In genomic region chr10:89428873-89429272, GRCh38 we compare ENCODE assay signal across 31 cellular contexts. TPM values are rescaled to one million over a fixed set of nuclear protein-coding genes. Genes with fewer than 3 reads are reported as not detected.
A peak's percentile ranks its signal among the peaks of the same experiment; 100 is the strongest.
DNase-seq lines count a peak whose midpoint lies in the region; ATAC-seq and TF ChIP-seq lines count a peak whose summit lies in the region.
"Had no signal": no experiment of that assay in that cellular context is flagged by ENCODE, and none has a peak within 500 bp of the region (broad histone marks: within the 10 kb centered on the region; RNA-seq: fewer than 3 reads in every experiment).

No MANE protein-coding gene starts in this region.

- in situ Hi-C loops in ACHN (cut with HindIII; ENCODE audit: low pct_ligation_motif_present, low pct_unique_long_range_greater_than_20kb, low sequenced_read_pairs): no loop called here

- ATAC-seq in heart right ventricle: peak in 6 of 8 donors; percentile 39 to 85 (median 63)
- ATAC-seq: activated T-helper 17 cell treated with anti-CD3 and anti-CD28 coated beads, Interleukin-2, amount 50 U/mL, for 72 hours; Panc1; stimulated activated naive CD8-positive, alpha-beta T cell treated with anti-CD3 and anti-CD28 coated beads, Interleukin-15, Interleukin-2, amounts not matched to agents 100 U/mL and 50 U/mL, for 24 hours; upper lobe of right lung had no signal

- no peak for TF ChIP-seq CTCF in heart right ventricle (IDR thresholded peaks at IDR 0.05)

- no peaks in the 10 kb centered on the region for H3K36me3 ChIP-seq in heart right ventricle
- H3K36me3 ChIP-seq: colonic mucosa, upper lobe of right lung had no signal

- no peak overlapping the region for H3K4me3 ChIP-seq in heart right ventricle
- H3K4me3 ChIP-seq: colonic mucosa, smooth muscle cell, upper lobe of right lung had no signal

- intact Hi-C loops in heart right ventricle (cut with DNase I): loop anchor here in 8 of 10 donors (5.0 to 10.0 kb wide), 7 partner anchors 48 to 276 kb away; partner anchors contain the start of genes KIF20B (in 4 of the 8) and PANK1 (in 1 of the 8)

- peaks cover 0 to 48% (median 6%) of the 10 kb centered on the region in 9 donors for H3K4me1 ChIP-seq in heart right ventricle
- H3K4me1 ChIP-seq: colonic mucosa, upper lobe of right lung had no signal

- no peaks in the 10 kb centered on the region for H3K9me3 ChIP-seq in heart right ventricle
- H3K9me3 ChIP-seq: colonic mucosa, upper lobe of right lung had no signal

- DNase-seq in NCI-H1436 (lab: John Stamatoyannopoulos, UW) (peak; percentile 11), NCI-H1436 treated with DMSO at 0.1 percent for 48 hours (lab: John Stamatoyannopoulos, UW) (no peak), NCI-H69 (lab: John Stamatoyannopoulos, UW) (peak; percentile 25), heart right ventricle (peak in 1 of 2 donors; percentile 13), renal cortical epithelial cell (ENCODE audit: low read depth) (peak; percentile 49), SIG-M5 treated with dmso at 0.1 percent for 504 hours (lab: John Stamatoyannopoulos, UW; ENCODE audit: unreplicated experiment) (no peak), ACHN (no peak), AG08395 (ENCODE audit: low spot score) (no peak)
- DNase-seq: 8988T; activated CD4-positive, alpha-beta T cell treated with anti-CD3 and anti-CD28 coated beads for 48 hours; activated naive CD4-positive, alpha-beta T cell treated with anti-CD3 and anti-CD28 coated beads, Interleukin-2, amount 50 U/mL, for 16 hours; amniotic stem cell; CD4-positive, alpha-beta memory T cell; colonic mucosa; effector memory CD4-positive, alpha-beta T cell; Kasumi-1; kidney glomerular epithelial cell; nephron progenitor cell; SIG-M5; stimulated activated CD4-positive, alpha-beta T cell treated with anti-CD3 and anti-CD28 coated beads, Interleukin-1b, Interleukin-23, amount 100 ng/mL, for 48 hours; stimulated activated naive CD8-positive, alpha-beta T cell treated with anti-CD3 and anti-CD28 coated beads, Interleukin-15, Interleukin-2, amounts not matched to agents 100 U/mL and 50 U/mL, for 24 hours; T1000; upper lobe of right lung had no signal

- WGBS in heart right ventricle, 2 donors: 38 to 46% methylated on average over 1 of the region's 1 CpG

- peaks cover 0 to 3% (median 0%) of the 10 kb centered on the region in 7 donors for H3K27me3 ChIP-seq in heart right ventricle
- H3K27me3 ChIP-seq: colonic mucosa, upper lobe of right lung had no signal

- peak overlapping the region in 2 of 10 donors; percentile 29 to 44 for H3K27ac ChIP-seq in heart right ventricle
- H3K27ac ChIP-seq: colonic mucosa, upper lobe of right lung had no signal

RNA-seq across cellular contexts. Expression of gene IFIT5, which starts 14.5 kb away (rescaled TPM):
- total RNA-seq in heart right ventricle (10 to 100 TPM in 8 of 10 donors, 1 to 10 TPM in 2; 8.3 to 16.9 (median 11.2) TPM), renal cortical epithelial cell (16.0 and 41.0 TPM in 2 replicates)
- polyA plus RNA-seq in heart right ventricle: 1 to 10 TPM; 5.4 to 7.0 TPM

RNA-seq across cellular contexts. Expression of gene IFIT1, which starts 36.5 kb away (rescaled TPM):
- total RNA-seq in heart right ventricle: 10 to 100 TPM; 18.8 to 50.1 (median 30.1) TPM
- polyA plus RNA-seq in heart right ventricle: 10 to 100 TPM in 1 of 2 donors, 1 to 10 TPM in 1; 5.1 to 20.8 TPM
- total RNA-seq in renal cortical epithelial cell: 10.2 and 23.3 TPM in 2 replicates

RNA-seq across cellular contexts. Expression of gene IFIT1B, which starts 51.0 kb away (rescaled TPM):
- total RNA-seq in heart right ventricle: under 1 TPM in 1 of 10 donors, not detected in 9; 0.21 TPM
- not detected for polyA plus RNA-seq in heart right ventricle
- not detected in 2 replicates for total RNA-seq in renal cortical epithelial cell
- total RNA-seq: activated T-helper 17 cell treated with anti-CD3 and anti-CD28 coated beads, Interleukin-2, amount 50 U/mL, for 72 hours; CD4-positive, alpha-beta memory T cell; colonic mucosa; Daoy; epithelial cell of proximal tubule; lung microvascular endothelial cell; mucosa of gallbladder; osteoblast; smooth muscle cell; upper lobe of right lung had no signal
- polyA plus RNA-seq: CD4-positive, alpha-beta memory T cell; smooth muscle cell had no signal

Comparison
In these comparisons a context has a peak if more than half of its experiments do, and no peak if none do; other contexts are left out.
1. DNase-seq: peak in NCI-H1436 (single experiment), NCI-H69 (single experiment) and renal cortical epithelial cell (single experiment); none in NCI-H1436 treated with DMSO at 0.1 percent for 48 hours (single experiment), SIG-M5 treated with dmso at 0.1 percent for 504 hours (single experiment), ACHN (single experiment) and AG08395 (single experiment).